In genomic region chr7:48052748-48053147, GRCh38 we compare ENCODE assay signal across 12 cellular contexts. TPM values are rescaled to one million over a fixed set of nuclear protein-coding genes. Genes with fewer than 3 reads are reported as not detected.
A peak's percentile ranks its signal among the peaks of the same experiment; 100 is the strongest.
DNase-seq lines count a peak whose midpoint lies in the region; ATAC-seq, FAIRE-seq and TF ChIP-seq lines count a peak whose summit lies in the region.
"Had no signal": no experiment of that assay in that cellular context is flagged by ENCODE, and none has a peak within 500 bp of the region (broad histone marks: within the 10 kb centered on the region; RNA-seq: fewer than 3 reads in every experiment).

No MANE protein-coding gene starts in this region.

- in situ Hi-C loops in K562 (cut with MboI), result no loop called here

- H3K9ac ChIP-seq in K562 (ENCODE audit: insufficient read depth in 1 of 2, low read depth in 2 of 2, low read length in 2 of 2) (no peak overlapping the region), smooth muscle cell (ENCODE audit: low read depth) (peak overlapping the region; percentile 34)

- intact Hi-C loops in K562 (cut with micrococcal nuclease) (no loop called here), aorta (cut with DNase I) (no loop called here)

- H3K9me3 ChIP-seq in K562 (replicated peaks; ENCODE audit: control insufficient read depth, insufficient read depth, low read depth, low read length) (no peaks in the 10 kb centered on the region), smooth muscle cell (replicated peaks; ENCODE audit: low read depth) (no peaks in the 10 kb centered on the region), aorta (ENCODE audit: control insufficient read depth, low read length) (no peaks in the 10 kb centered on the region), BE2C (no peaks in the 10 kb centered on the region)

- H3F3A ChIP-seq in smooth muscle cell (ENCODE audit: low read depth), result no peaks in the 10 kb centered on the region

- ATAC-seq in activated T-cell treated with anti-CD3 and anti-CD28 coated beads, Interleukin-2, amount 50 U/mL, for 4 hours, result peak; percentile 83 to 89
- ATAC-seq in K562, result no peak
- ATAC-seq in aorta (ENCODE audit: low FRiP score), result no peak
- ATAC-seq: HepG2 had no signal

- FAIRE-seq in K562 (lab: Jason Lieb, UNC), result no peak
- FAIRE-seq: HepG2 had no signal

- H3K9me1 ChIP-seq in K562 (ENCODE audit: control insufficient read depth, insufficient read depth, low read length), result no peaks in the 10 kb centered on the region

- TF ChIP-seq CTCF in K562 (IDR thresholded peaks at IDR 0.05 in 2 of 3, conservative IDR thresholded peaks at IDR 0.05 in 1 of 3; ENCODE audit: insufficient read depth in 2 of 3, low read depth in 1 of 3, low read length in 3 of 3), result no peak
- no peak for TF ChIP-seq CTCF in smooth muscle cell (IDR thresholded peaks at IDR 0.05; ENCODE audit: borderline replicate concordance, insufficient read depth, poor library complexity, severe bottlenecking)
- no peak for TF ChIP-seq CTCF in BE2C (IDR thresholded peaks at IDR 0.05; ENCODE audit: low read depth, low read length)

- peaks cover 7% of the 10 kb centered on the region for H3K4me1 Mint-ChIP-seq in activated T-cell treated with anti-CD3 and anti-CD28 coated beads, Interleukin-2, amount 50 U/mL, for 4 hours (ENCODE audit: low read depth)

- H3K27me3 ChIP-seq in K562 (ENCODE audit: control insufficient read depth in 2 of 2, insufficient read depth in 2 of 2, low read length in 2 of 2) (peaks cover 8 to 14% of the 10 kb centered on the region in 2 experiments; a peak in 4 of 5 replicates), smooth muscle cell (ENCODE audit: low read depth) (no peaks in the 10 kb centered on the region), aorta (ENCODE audit: control insufficient read depth in 1 of 2, insufficient read depth in 2 of 2, low read length in 1 of 2) (no peaks in the 10 kb centered on the region), BE2C (no peaks in the 10 kb centered on the region)

- H3K9me3 Mint-ChIP-seq in activated T-cell treated with anti-CD3 and anti-CD28 coated beads, Interleukin-2, amount 50 U/mL, for 4 hours, result peaks cover 6% of the 10 kb centered on the region

- no TSS peak for BruUV-seq in K562 (replicated peaks; lab: Mats Ljungman, UMichigan)

- DNase-seq in activated T-cell treated with anti-CD3 and anti-CD28 coated beads, Interleukin-2, amount 50 U/mL, for 4 hours, result no peak
- DNase-seq in activated T-cell treated with anti-CD3 and anti-CD28 coated beads, Interleukin-2, amount 50 U/mL, for 1 hour, result no peak
- DNase-seq in HS-27A (ENCODE audit: low read depth) (peak; percentile 45), K562 (ENCODE audit: extremely low read depth in 1 of 4, low spot score in 3 of 4) (no peak), smooth muscle cell (lab: John Stamatoyannopoulos, UW; ENCODE audit: unreplicated experiment) (no peak), aorta (no peak), mucosa of gallbladder (ENCODE audit: low spot score) (no peak), BE2C (no peak)
- DNase-seq: NCI-H510A had no signal

- CTCF ChIA-PET in K562 (lab: Yijun Ruan, JAX; ENCODE audit: low intra/inter-chr PET ratio), result no interaction called here

- H3K36me3 ChIP-seq in K562 (ENCODE audit: control insufficient read depth, insufficient read depth, low read length) (no peaks in the 10 kb centered on the region), smooth muscle cell (ENCODE audit: low read depth) (no peaks in the 10 kb centered on the region), aorta (ENCODE audit: control insufficient read depth in 1 of 2, insufficient read depth in 2 of 2, low read length in 1 of 2) (no peaks in the 10 kb centered on the region), BE2C (no peaks in the 10 kb centered on the region)

- no peak overlapping the region for H3K4me3 ChIP-seq in K562
- no peak overlapping the region for H3K4me3 ChIP-seq in smooth muscle cell
- no peak overlapping the region for H3K4me3 ChIP-seq in aorta (ENCODE audit: low read length in 2 of 2)
- H3K4me3 ChIP-seq in BE2C (ENCODE audit: low read depth, low read length), result no peak overlapping the region

- 0% methylated on average over 8 of the region's 8 CpGs for WGBS in K562 (ENCODE audit: insufficient coverage, low coverage, missing lambda C conversion rate)
- 32% methylated on average over 8 of the region's 8 CpGs for WGBS in smooth muscle cell (ENCODE audit: low lambda C conversion rate)
- whole genome bisulfite sequencing in aorta, 2 donors, result 75 to 77% methylated on average over 8 of the region's 8 CpGs

- no peak for TF ChIP-seq POLR2A in K562 (conservative IDR thresholded peaks at IDR 0.05)

- no peak overlapping the region for H3K4me3 Mint-ChIP-seq in activated T-cell treated with anti-CD3 and anti-CD28 coated beads, Interleukin-2, amount 50 U/mL, for 4 hours
- H3K4me3 Mint-ChIP-seq: stimulated activated naive CD8-positive, alpha-beta T cell treated with anti-CD3 and anti-CD28 coated beads, Interleukin-15, Interleukin-2, amounts not matched to agents 100 ng/mL and 50 ng/mL, for 24 hours had no signal

- H3K4me1 ChIP-seq in K562 (replicated peaks in 1 of 2; ENCODE audit: control insufficient read depth in 2 of 2, insufficient read depth in 2 of 2, low read length in 2 of 2) (no peaks in the 10 kb centered on the region), smooth muscle cell (ENCODE audit: low read depth) (no peaks in the 10 kb centered on the region), aorta (ENCODE audit: control insufficient read depth in 1 of 2, insufficient read depth in 2 of 2, low read length in 2 of 2) (no peaks in the 10 kb centered on the region), BE2C (no peaks in the 10 kb centered on the region)

- H2AFZ ChIP-seq in K562 (ENCODE audit: low read depth, low read length), result no peak overlapping the region
- H2AFZ ChIP-seq in smooth muscle cell (ENCODE audit: low read depth), result no peak overlapping the region

- no peak overlapping the region for H3K4me2 ChIP-seq in K562 (ENCODE audit: insufficient read depth, low read length)
- H3K4me2 ChIP-seq in smooth muscle cell, result peak overlapping the region; percentile 72

- POLR2A ChIA-PET in K562 (lab: Yijun Ruan, JAX), result no interaction called here

- H4K20me1 ChIP-seq in K562 (replicated peaks; ENCODE audit: control insufficient read depth, insufficient read depth, low read length) (no peaks in the 10 kb centered on the region), smooth muscle cell (ENCODE audit: low read depth) (no peaks in the 10 kb centered on the region)

- no peaks in the 10 kb centered on the region for H3K27me3 Mint-ChIP-seq in activated T-cell treated with anti-CD3 and anti-CD28 coated beads, Interleukin-2, amount 50 U/mL, for 4 hours (ENCODE audit: low read depth)
- H3K27me3 Mint-ChIP-seq: stimulated activated naive CD8-positive, alpha-beta T cell treated with anti-CD3 and anti-CD28 coated beads, Interleukin-15, Interleukin-2, amounts not matched to agents 100 ng/mL and 50 ng/mL, for 24 hours had no signal

- TF ChIP-seq EP300 in K562 (IDR thresholded peaks at IDR 0.05; ENCODE audit: low read length), result no peak

- no peaks in the 10 kb centered on the region for H3K79me2 ChIP-seq in K562 (ENCODE audit: control insufficient read depth, insufficient read depth, low read length)
- H3K79me2 ChIP-seq in smooth muscle cell (ENCODE audit: low read depth), result no peaks in the 10 kb centered on the region

- H3K27ac ChIP-seq in K562 (ENCODE audit: extremely low read depth, low read depth, low read length) (no peak overlapping the region), smooth muscle cell (ENCODE audit: low read depth) (peak overlapping the region; percentile 81), aorta (ENCODE audit: low read depth in 1 of 2, low read length in 2 of 2) (no peak overlapping the region)

- no peaks in the 10 kb centered on the region for H3K36me3 Mint-ChIP-seq in activated T-cell treated with anti-CD3 and anti-CD28 coated beads, Interleukin-2, amount 50 U/mL, for 4 hours (ENCODE audit: insufficient read depth)

- no peak for TF ChIP-seq RAD21 in K562 (CRISPR knock-in tag; conservative IDR thresholded peaks at IDR 0.05 in 1 of 2, IDR thresholded peaks at IDR 0.05 in 1 of 2)

RNA-seq across cellular contexts. Expression of gene C7orf57, which starts 17.4 kb away (rescaled TPM):
- under 1 TPM; 0.15 to 0.45 (median 0.16) TPM for total RNA-seq in activated T-cell treated with anti-CD3 and anti-CD28 coated beads, Interleukin-2, amount 50 U/mL, for 4 hours
- not detected in 2 replicates for total RNA-seq in K562 (2011; cell fraction: chromatin; rRNA removed; ENCODE audit: low replicate concordance)
- total RNA-seq in K562 (2011; cell fraction: nucleolus; rRNA removed), result not detected in 2 replicates
- total RNA-seq in K562 (2011; cell fraction: nucleoplasm; rRNA removed), result not detected in 2 replicates
- total RNA-seq in K562 (2014; rRNA removed), result not detected in 2 replicates
- total RNA-seq in K562 (2014; rRNA removed; fragmentation: Illumina TruSeq; extraction: Trizol), result not detected in 2 replicates
- total RNA-seq in K562 (2015; rRNA removed; fragmentation: Illumina TruSeq; extraction: Trizol), result not detected in 2 replicates
- total RNA-seq in K562 (2021), result not detected in 2 replicates
- polyA plus RNA-seq in K562 (2011; rRNA removed), result not detected in 2 replicates
- not detected in 2 replicates for polyA plus RNA-seq in K562 (2011; cell fraction: cytosol; rRNA removed)
- polyA plus RNA-seq in K562 (2011; cell fraction: nucleus; rRNA removed), result not detected in 2 replicates
- polyA plus RNA-seq in K562 (2012), result not detected in 2 replicates
- polyA plus RNA-seq in K562 (2014; fragmentation: Illumina TruSeq; extraction: Trizol), result not detected in 2 replicates
- not detected for polyA plus RNA-seq in K562 (2014; fragmentation: Nextera tagmentation; extraction: Ambion mirVana)
- not detected in 2 replicates for polyA plus RNA-seq in K562 (2014; rRNA removed)
- not detected in 2 replicates for polyA minus RNA-seq in K562 (2011; rRNA and poly(A)+ RNA removed)
- polyA minus RNA-seq in K562 (2011; cell fraction: cytosol; rRNA and poly(A)+ RNA removed), result not detected in 2 replicates
- polyA minus RNA-seq in K562 (2011; cell fraction: nucleus; rRNA and poly(A)+ RNA removed), result not detected in 2 replicates
- not detected in 2 replicates for total RNA-seq in smooth muscle cell
- not detected in 2 replicates for polyA plus RNA-seq in smooth muscle cell
- not detected for total RNA-seq in aorta
- polyA plus RNA-seq in aorta, result not detected
- not detected for total RNA-seq in mucosa of gallbladder
- polyA plus RNA-seq in BE2C (2012; ENCODE audit: insufficient read depth, insufficient read length, low read depth), result not detected
- total RNA-seq: HepG2, skeletal muscle tissue had no signal
- polyA plus RNA-seq: HepG2 had no signal

RNA-seq across cellular contexts. Expression of gene SUN3, which starts 23.8 kb away (rescaled TPM):
- total RNA-seq in activated T-cell treated with anti-CD3 and anti-CD28 coated beads, Interleukin-2, amount 50 U/mL, for 4 hours, result not detected
- not detected in 2 replicates for total RNA-seq in K562 (2011; cell fraction: chromatin; rRNA removed; ENCODE audit: low replicate concordance)
- total RNA-seq in K562 (2011; cell fraction: nucleolus; rRNA removed), result not detected in 2 replicates
- not detected in 2 replicates for total RNA-seq in K562 (2011; cell fraction: nucleoplasm; rRNA removed)
- total RNA-seq in K562 (2014; rRNA removed) (not detected in 2 replicates), K562 (2014; rRNA removed; fragmentation: Illumina TruSeq; extraction: Trizol) (not detected in 2 replicates), K562 (2015; rRNA removed; fragmentation: Illumina TruSeq; extraction: Trizol) (0.19 TPM in 1 of 2 replicates, not detected in the other), K562 (2021) (not detected in 2 replicates), smooth muscle cell (not detected in 2 replicates), aorta (not detected), mucosa of gallbladder (not detected)
- polyA plus RNA-seq in K562 (2011; rRNA removed) (not detected in 2 replicates), K562 (2014; fragmentation: Illumina TruSeq; extraction: Trizol) (not detected in 2 replicates), K562 (2014; fragmentation: Nextera tagmentation; extraction: Ambion mirVana) (under 1 TPM; 0.04 to 0.06 TPM), K562 (2014; rRNA removed) (0.24 TPM in 1 of 2 replicates, not detected in the other), smooth muscle cell (0.40 TPM in 1 of 2 replicates, not detected in the other), aorta (not detected)
- polyA plus RNA-seq in K562 (2011; cell fraction: cytosol; rRNA removed), result not detected in 2 replicates
- polyA plus RNA-seq in K562 (2011; cell fraction: nucleus; rRNA removed), result not detected in 2 replicates
- polyA plus RNA-seq in K562 (2012), result 0.12 and 0.91 TPM in 2 replicates
- not detected in 2 replicates for polyA minus RNA-seq in K562 (2011; rRNA and poly(A)+ RNA removed)
- not detected in 2 replicates for polyA minus RNA-seq in K562 (2011; cell fraction: cytosol; rRNA and poly(A)+ RNA removed)
- polyA minus RNA-seq in K562 (2011; cell fraction: nucleus; rRNA and poly(A)+ RNA removed), result not detected in 2 replicates
- polyA plus RNA-seq in BE2C (2012; ENCODE audit: insufficient read depth, insufficient read length, low read depth), result 0.31 TPM
- total RNA-seq: HepG2, skeletal muscle tissue had no signal
- polyA plus RNA-seq: HepG2 had no signal

RNA-seq across cellular contexts. Expression of gene UPP1, which starts 36.3 kb away (rescaled TPM):
- total RNA-seq in activated T-cell treated with anti-CD3 and anti-CD28 coated beads, Interleukin-2, amount 50 U/mL, for 4 hours, result 10 to 100 TPM; 25.5 to 45.8 (median 45.1) TPM
- total RNA-seq in K562 (2011; cell fraction: chromatin; rRNA removed; ENCODE audit: low replicate concordance), result 0.32 and 1.3 TPM in 2 replicates
- 0.66 and 0.83 TPM in 2 replicates for total RNA-seq in K562 (2011; cell fraction: nucleolus; rRNA removed)
- 1.3 and 1.7 TPM in 2 replicates for total RNA-seq in K562 (2011; cell fraction: nucleoplasm; rRNA removed)
- total RNA-seq in K562 (2014; rRNA removed) (0.59 and 1.1 TPM in 2 replicates), K562 (2014; rRNA removed; fragmentation: Illumina TruSeq; extraction: Trizol) (0.35 and 0.73 TPM in 2 replicates), K562 (2015; rRNA removed; fragmentation: Illumina TruSeq; extraction: Trizol) (1.0 and 1.2 TPM in 2 replicates), K562 (2021) (1.8 and 2.3 TPM in 2 replicates), smooth muscle cell (12.5 and 23.6 TPM in 2 replicates), aorta (10 to 100 TPM; 30.4 to 34.9 TPM), mucosa of gallbladder (16.8 TPM)
- polyA plus RNA-seq in K562 (2011; rRNA removed) (0.61 and 0.65 TPM in 2 replicates), K562 (2014; fragmentation: Illumina TruSeq; extraction: Trizol) (0.46 and 1.1 TPM in 2 replicates), K562 (2014; fragmentation: Nextera tagmentation; extraction: Ambion mirVana) (under 1 TPM; 0.38 to 0.55 TPM), K562 (2014; rRNA removed) (1.7 and 2.4 TPM in 2 replicates), smooth muscle cell (43.8 and 56.2 TPM in 2 replicates), aorta (10 to 100 TPM; 34.1 to 63.0 TPM)
- 0.29 and 1.6 TPM in 2 replicates for polyA plus RNA-seq in K562 (2011; cell fraction: cytosol; rRNA removed)
- polyA plus RNA-seq in K562 (2011; cell fraction: nucleus; rRNA removed), result 1.0 and 2.0 TPM in 2 replicates
- 1.4 and 7.2 TPM in 2 replicates for polyA plus RNA-seq in K562 (2012)
- 0.27 and 0.60 TPM in 2 replicates for polyA minus RNA-seq in K562 (2011; rRNA and poly(A)+ RNA removed)
- polyA minus RNA-seq in K562 (2011; cell fraction: cytosol; rRNA and poly(A)+ RNA removed), result 0.86 and 1.6 TPM in 2 replicates
- 1.1 and 1.6 TPM in 2 replicates for polyA minus RNA-seq in K562 (2011; cell fraction: nucleus; rRNA and poly(A)+ RNA removed)
- polyA plus RNA-seq in BE2C (2012; ENCODE audit: insufficient read depth, insufficient read length, low read depth), result 34.8 TPM

Comparison
In these comparisons a context has a peak if more than half of its experiments do, and no peak if none do; other contexts are left out.
1. ATAC-seq: peak in activated T-cell treated with anti-CD3 and anti-CD28 coated beads, Interleukin-2, amount 50 U/mL, for 4 hours (2 of 2); none in K562 (single experiment) and aorta (single experiment).